14 cellular contexts compared by ENCODE assay signal in genomic region chr1:190067592-190067991, GRCh38.
DNase-seq lines count a peak whose midpoint lies in the region; ATAC-seq lines count a peak whose summit lies in the region.
"Had no signal": no experiment of that assay in that cellular context is flagged by ENCODE, and none has a peak within 500 bp of the region (broad histone marks: within the 10 kb centered on the region; RNA-seq: fewer than 3 reads in every experiment).

No MANE protein-coding gene starts in this region.

- ATAC-seq in GM18907 (IDR thresholded peaks at IDR 0.05; ENCODE audit: unreplicated experiment) (peak; percentile 40), HG03575 (IDR thresholded peaks at IDR 0.05; ENCODE audit: extremely low read depth, insufficient number of reproducible peaks, low FRiP score, unreplicated experiment) (peak; percentile 66)
- ATAC-seq: left cardiac atrium; naive thymus-derived CD4-positive, alpha-beta T cell; T-helper 17 cell had no signal

- DNase-seq in amniotic epithelial cell (ENCODE audit: low read depth) (peak; percentile 65), kidney tubule cell (ENCODE audit: low spot score) (peak; percentile 48), NOMO-1 treated with DMSO at 0.1 percent for 48 hours (lab: John Stamatoyannopoulos, UW; ENCODE audit: unreplicated experiment) (no peak), NCI-H748 treated with DMSO at 0.1 percent for 48 hours (lab: John Stamatoyannopoulos, UW) (no peak)
- DNase-seq in activated CD4-positive, alpha-beta T cell treated with anti-CD3 and anti-CD28 coated beads, Interleukin-2, amount 50 U/mL, for 4 hours = no peak
- DNase-seq: activated effector memory CD4-positive, alpha-beta T cell treated with anti-CD3 and anti-CD28 coated beads, Interleukin-2, amount 50 U/mL, for 16 hours; HFFc6; left cardiac atrium; naive thymus-derived CD4-positive, alpha-beta T cell; NCI-H2029 treated with DMSO at 0.1 percent for 48 hours; T-helper 17 cell; tibial artery had no signal

Comparison
In these comparisons a context has a peak if more than half of its experiments do, and no peak if none do; other contexts are left out.
1. DNase-seq: peak in amniotic epithelial cell (single experiment) and kidney tubule cell (single experiment); none in NOMO-1 treated with DMSO at 0.1 percent for 48 hours (single experiment), activated CD4-positive, alpha-beta T cell treated with anti-CD3 and anti-CD28 coated beads, Interleukin-2, amount 50 U/mL, for 4 hours (0 of 2) and NCI-H748 treated with DMSO at 0.1 percent for 48 hours (single experiment).